2 cellular contexts compared by ENCODE assay signal in genomic region chr16:75494696-75495601, GRCh38.
TF ChIP-seq lines count a peak whose summit lies in the region.

Gene CHST6 (minus strand): TSS chr16:75495441. CDS start chr16:75479828, 15,613 bp downstream.

TF ChIP-seq in SK-N-SH treated with all-trans-retinoic acid at 6 μM for 48 hours, 23 proteins besides CTCF, POLR2A, EP300 and RAD21 (continued from another document):
- TF ChIP-seq TSHZ2 (CRISPR knock-in tag; IDR thresholded peaks at IDR 0.05), result no peak
- TF ChIP-seq ZNF565 (CRISPR knock-in tag; conservative IDR thresholded peaks at IDR 0.05; ENCODE audit: low read depth), result no peak
- no peak for TF ChIP-seq ZNF8 (CRISPR knock-in tag; IDR thresholded peaks at IDR 0.05)
- no peak for TF ChIP-seq ESRRG (CRISPR knock-in tag; IDR thresholded peaks at IDR 0.05)
- no peak for TF ChIP-seq CSRNP3 (CRISPR knock-in tag; IDR thresholded peaks at IDR 0.05)
- no peak for TF ChIP-seq SNAI2 (CRISPR knock-in tag; IDR thresholded peaks at IDR 0.05)
- TF ChIP-seq CSDC2 (CRISPR knock-in tag; IDR thresholded peaks at IDR 0.05), result no peak
- TF ChIP-seq ZNF70 (CRISPR knock-in tag; IDR thresholded peaks at IDR 0.05), result no peak
- TF ChIP-seq ISL1 (CRISPR knock-in tag; IDR thresholded peaks at IDR 0.05), result no peak
- TF ChIP-seq OSR1 (CRISPR knock-in tag; IDR thresholded peaks at IDR 0.05), result no peak
- TF ChIP-seq TOX (CRISPR knock-in tag; IDR thresholded peaks at IDR 0.05; ENCODE audit: borderline replicate concordance), result no peak
- TF ChIP-seq GLIS3 (CRISPR knock-in tag; IDR thresholded peaks at IDR 0.05), result no peak
- TF ChIP-seq ZFP3 (CRISPR knock-in tag; IDR thresholded peaks at IDR 0.05), result no peak
- TF ChIP-seq CREB5 (CRISPR knock-in tag; IDR thresholded peaks at IDR 0.05; ENCODE audit: low read depth), result no peak

TF ChIP-seq in H1, 55 proteins besides CTCF, POLR2A, EP300 and RAD21 (continued from another document):
- TF ChIP-seq EGR1 (IDR thresholded peaks at IDR 0.05; ENCODE audit: borderline replicate concordance, low read depth, low read length), result no peak
- TF ChIP-seq RNF2 (IDR thresholded peaks at IDR 0.05; ENCODE audit: borderline replicate concordance, low read depth, low read length, missing control alignments, poor library complexity, severe bottlenecking), result no peak
- TF ChIP-seq POLR2AphosphoS5 (IDR thresholded peaks at IDR 0.05; ENCODE audit: low read depth, low read length), result peak; percentile 80; the same call in 1 of the 2 replicates
- TF ChIP-seq TAF7 (optimal IDR thresholded peaks at IDR 0.05; ENCODE audit: borderline replicate concordance, low read depth, low read length), result peak; percentile 82
- peak; percentile 79 for TF ChIP-seq ASH2L (IDR thresholded peaks at IDR 0.05; ENCODE audit: low read length)
